Comparison of ENCODE assay signal across 1 cellular context in the genomic region with DNA sequence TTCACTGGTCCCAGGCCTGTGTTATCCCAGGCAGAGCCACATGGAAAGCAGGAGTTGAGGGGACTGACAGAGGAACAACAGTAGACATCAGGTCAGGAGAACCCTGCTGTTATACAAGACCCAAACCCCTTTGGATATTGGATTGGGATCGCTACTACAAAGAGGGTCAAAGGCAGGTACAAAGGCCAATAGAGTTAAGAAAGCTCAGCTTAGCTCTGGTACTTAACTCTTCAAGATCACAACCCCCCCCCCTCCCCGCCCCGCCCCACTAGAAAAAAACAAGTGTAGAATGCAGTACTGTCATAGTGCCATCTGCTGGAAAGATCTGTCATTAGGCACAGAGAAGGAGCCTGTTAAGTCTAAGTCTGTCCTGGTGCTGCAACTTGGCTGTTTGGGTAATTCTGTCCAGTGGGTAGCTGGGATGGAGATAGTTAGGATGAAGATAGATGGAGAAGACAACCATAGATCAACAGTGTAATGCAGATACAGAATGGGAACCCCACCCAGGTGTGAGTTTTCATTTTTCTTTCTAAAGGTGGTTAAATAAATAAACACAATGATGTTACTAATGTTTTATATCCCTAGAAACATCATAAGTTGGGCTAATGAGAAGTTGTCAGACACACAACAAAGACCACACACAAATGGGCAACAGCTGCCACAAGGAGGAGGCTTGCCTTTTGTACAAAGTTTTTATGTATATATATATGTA.
TF ChIP-seq lines count a peak whose summit lies in the region.

No MANE protein-coding gene starts in this region.

TF ChIP-seq in GM12878, 131 proteins besides CTCF, POLR2A, EP300 and RAD21:
- TF ChIP-seq ZNF384 (IDR thresholded peaks at IDR 0.05; ENCODE audit: borderline replicate concordance, low read depth, low read length) = peak; percentile 71; the same call in 1 of the 2 replicates
- TF ChIP-seq SMC3 (IDR thresholded peaks at IDR 0.05; ENCODE audit: borderline replicate concordance, low read length) = peak; percentile 70; the same call in 1 of the 2 replicates
- no peak for TF ChIP-seq SUPT20H (IDR thresholded peaks at IDR 0.05; ENCODE audit: borderline replicate concordance, control insufficient read depth, low read depth, low read length)
